Comparison of ENCODE assay signal across 15 cellular contexts in genomic region chr14:61841145-61841544, GRCh38.
DNase-seq lines count a peak whose midpoint lies in the region; ATAC-seq lines count a peak whose summit lies in the region.
"Had no signal": no experiment of that assay in that cellular context is flagged by ENCODE, and none has a peak within 500 bp of the region (broad histone marks: within the 10 kb centered on the region; RNA-seq: fewer than 3 reads in every experiment).

No MANE protein-coding gene starts in this region.

- no peaks in the 10 kb centered on the region for H3K36me3 ChIP-seq in adipocyte (ENCODE audit: control insufficient read depth, insufficient read depth, low read length, severe bottlenecking)
- H3K36me3 ChIP-seq: adrenal gland had no signal

- peak; percentile 1 for DNase-seq in NCI-H1436 (lab: John Stamatoyannopoulos, UW)
- no peak for DNase-seq in NCI-H1436 treated with DMSO at 0.1 percent for 48 hours (lab: John Stamatoyannopoulos, UW)
- DNase-seq in NCI-H2029 (lab: John Stamatoyannopoulos, UW), result peak; percentile 68
- DNase-seq in adipocyte (ENCODE audit: low read depth), result peak; percentile 35
- DNase-seq in iris pigment epithelial cell (ENCODE audit: low read depth), result peak; percentile 20
- DNase-seq in HuH-7 (ENCODE audit: low spot score), result no peak
- DNase-seq: activated CD4-positive, CD25-positive, alpha-beta regulatory T cell; adrenal gland; cerebellar nuclear complex; endodermal cell; NCI-H748 treated with DMSO at 0.1 percent for 48 hours; T-helper 9 cell had no signal

- H3K9ac ChIP-seq in adipocyte (ENCODE audit: low read length), result no peak overlapping the region

- H3K9me3 ChIP-seq in adipocyte (ENCODE audit: control insufficient read depth, low read length), result peaks cover 13% of the 10 kb centered on the region
- H3K9me3 ChIP-seq: adrenal gland had no signal

- no peak for ATAC-seq in HG02678 (IDR thresholded peaks at IDR 0.05; ENCODE audit: unreplicated experiment)
- no peak for ATAC-seq in HG03432 (IDR thresholded peaks at IDR 0.05; ENCODE audit: unreplicated experiment)
- ATAC-seq: Panc1 had no signal

- H3K4me3 ChIP-seq in adipocyte (ENCODE audit: low read length), result no peak overlapping the region
- H3K4me3 ChIP-seq: adrenal gland had no signal

- no peaks in the 10 kb centered on the region for H3K27me3 ChIP-seq in adipocyte (replicated peaks; ENCODE audit: control insufficient read depth, insufficient read depth, low read length)
- H3K27me3 ChIP-seq: adrenal gland had no signal

- H3K4me1 ChIP-seq in adipocyte (ENCODE audit: control insufficient read depth, insufficient read depth, low read length), result peaks cover 24% of the 10 kb centered on the region
- H3K4me1 ChIP-seq: adrenal gland had no signal

Comparison
In these comparisons a context has a peak if more than half of its experiments do, and no peak if none do; other contexts are left out.
1. DNase-seq: peak in NCI-H1436 (single experiment), NCI-H2029 (single experiment), adipocyte (single experiment) and iris pigment epithelial cell (single experiment); none in NCI-H1436 treated with DMSO at 0.1 percent for 48 hours (single experiment) and HuH-7 (single experiment).